2 cellular contexts compared by ENCODE assay signal in the genomic region with DNA sequence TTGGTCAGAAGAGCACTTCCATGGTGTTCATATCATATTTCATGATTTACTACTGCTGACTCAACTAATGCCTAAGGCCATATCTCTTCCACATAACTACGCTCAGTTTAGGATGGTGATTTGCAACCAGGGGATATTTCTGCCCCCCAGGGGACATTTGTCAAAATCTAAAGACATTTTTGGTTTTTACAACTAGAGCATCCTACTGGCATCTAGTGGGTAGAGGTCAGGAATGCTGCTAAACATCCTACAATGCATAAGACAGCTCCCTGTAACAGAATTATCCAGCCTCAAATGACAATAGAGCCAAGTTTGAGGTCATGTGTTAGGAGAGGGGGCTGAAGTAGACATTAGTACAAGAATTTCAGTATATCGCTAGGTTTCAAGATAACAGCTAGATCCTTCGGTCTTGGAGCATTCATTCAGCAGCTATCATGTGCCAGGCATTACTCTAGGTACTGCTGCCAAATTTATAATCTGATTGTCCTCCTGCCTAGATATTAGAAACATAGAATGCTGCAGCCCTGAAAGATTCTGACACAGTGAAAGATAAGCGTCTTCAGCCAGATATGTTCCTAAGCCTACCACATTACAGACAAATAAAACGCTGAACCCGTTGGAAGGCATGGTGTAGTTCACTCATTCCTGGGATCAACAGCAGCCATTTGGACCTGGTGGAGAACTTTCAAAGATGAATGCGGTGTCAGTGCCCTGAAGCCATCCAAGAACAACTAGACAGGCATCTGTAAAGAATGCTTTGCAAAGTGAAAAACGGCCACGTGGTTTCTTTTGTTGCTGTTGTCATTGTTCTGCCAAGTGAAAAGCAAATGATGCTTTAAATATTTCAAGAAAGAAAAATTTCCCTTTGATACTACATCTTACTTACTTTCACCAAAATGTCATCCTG.
TF ChIP-seq lines count a peak whose summit lies in the region.

No MANE protein-coding gene starts in this region.

TF ChIP-seq in GM23338, 12 proteins besides CTCF, POLR2A, EP300 and RAD21 (continued from another document):
- TF ChIP-seq, protein P1, sequence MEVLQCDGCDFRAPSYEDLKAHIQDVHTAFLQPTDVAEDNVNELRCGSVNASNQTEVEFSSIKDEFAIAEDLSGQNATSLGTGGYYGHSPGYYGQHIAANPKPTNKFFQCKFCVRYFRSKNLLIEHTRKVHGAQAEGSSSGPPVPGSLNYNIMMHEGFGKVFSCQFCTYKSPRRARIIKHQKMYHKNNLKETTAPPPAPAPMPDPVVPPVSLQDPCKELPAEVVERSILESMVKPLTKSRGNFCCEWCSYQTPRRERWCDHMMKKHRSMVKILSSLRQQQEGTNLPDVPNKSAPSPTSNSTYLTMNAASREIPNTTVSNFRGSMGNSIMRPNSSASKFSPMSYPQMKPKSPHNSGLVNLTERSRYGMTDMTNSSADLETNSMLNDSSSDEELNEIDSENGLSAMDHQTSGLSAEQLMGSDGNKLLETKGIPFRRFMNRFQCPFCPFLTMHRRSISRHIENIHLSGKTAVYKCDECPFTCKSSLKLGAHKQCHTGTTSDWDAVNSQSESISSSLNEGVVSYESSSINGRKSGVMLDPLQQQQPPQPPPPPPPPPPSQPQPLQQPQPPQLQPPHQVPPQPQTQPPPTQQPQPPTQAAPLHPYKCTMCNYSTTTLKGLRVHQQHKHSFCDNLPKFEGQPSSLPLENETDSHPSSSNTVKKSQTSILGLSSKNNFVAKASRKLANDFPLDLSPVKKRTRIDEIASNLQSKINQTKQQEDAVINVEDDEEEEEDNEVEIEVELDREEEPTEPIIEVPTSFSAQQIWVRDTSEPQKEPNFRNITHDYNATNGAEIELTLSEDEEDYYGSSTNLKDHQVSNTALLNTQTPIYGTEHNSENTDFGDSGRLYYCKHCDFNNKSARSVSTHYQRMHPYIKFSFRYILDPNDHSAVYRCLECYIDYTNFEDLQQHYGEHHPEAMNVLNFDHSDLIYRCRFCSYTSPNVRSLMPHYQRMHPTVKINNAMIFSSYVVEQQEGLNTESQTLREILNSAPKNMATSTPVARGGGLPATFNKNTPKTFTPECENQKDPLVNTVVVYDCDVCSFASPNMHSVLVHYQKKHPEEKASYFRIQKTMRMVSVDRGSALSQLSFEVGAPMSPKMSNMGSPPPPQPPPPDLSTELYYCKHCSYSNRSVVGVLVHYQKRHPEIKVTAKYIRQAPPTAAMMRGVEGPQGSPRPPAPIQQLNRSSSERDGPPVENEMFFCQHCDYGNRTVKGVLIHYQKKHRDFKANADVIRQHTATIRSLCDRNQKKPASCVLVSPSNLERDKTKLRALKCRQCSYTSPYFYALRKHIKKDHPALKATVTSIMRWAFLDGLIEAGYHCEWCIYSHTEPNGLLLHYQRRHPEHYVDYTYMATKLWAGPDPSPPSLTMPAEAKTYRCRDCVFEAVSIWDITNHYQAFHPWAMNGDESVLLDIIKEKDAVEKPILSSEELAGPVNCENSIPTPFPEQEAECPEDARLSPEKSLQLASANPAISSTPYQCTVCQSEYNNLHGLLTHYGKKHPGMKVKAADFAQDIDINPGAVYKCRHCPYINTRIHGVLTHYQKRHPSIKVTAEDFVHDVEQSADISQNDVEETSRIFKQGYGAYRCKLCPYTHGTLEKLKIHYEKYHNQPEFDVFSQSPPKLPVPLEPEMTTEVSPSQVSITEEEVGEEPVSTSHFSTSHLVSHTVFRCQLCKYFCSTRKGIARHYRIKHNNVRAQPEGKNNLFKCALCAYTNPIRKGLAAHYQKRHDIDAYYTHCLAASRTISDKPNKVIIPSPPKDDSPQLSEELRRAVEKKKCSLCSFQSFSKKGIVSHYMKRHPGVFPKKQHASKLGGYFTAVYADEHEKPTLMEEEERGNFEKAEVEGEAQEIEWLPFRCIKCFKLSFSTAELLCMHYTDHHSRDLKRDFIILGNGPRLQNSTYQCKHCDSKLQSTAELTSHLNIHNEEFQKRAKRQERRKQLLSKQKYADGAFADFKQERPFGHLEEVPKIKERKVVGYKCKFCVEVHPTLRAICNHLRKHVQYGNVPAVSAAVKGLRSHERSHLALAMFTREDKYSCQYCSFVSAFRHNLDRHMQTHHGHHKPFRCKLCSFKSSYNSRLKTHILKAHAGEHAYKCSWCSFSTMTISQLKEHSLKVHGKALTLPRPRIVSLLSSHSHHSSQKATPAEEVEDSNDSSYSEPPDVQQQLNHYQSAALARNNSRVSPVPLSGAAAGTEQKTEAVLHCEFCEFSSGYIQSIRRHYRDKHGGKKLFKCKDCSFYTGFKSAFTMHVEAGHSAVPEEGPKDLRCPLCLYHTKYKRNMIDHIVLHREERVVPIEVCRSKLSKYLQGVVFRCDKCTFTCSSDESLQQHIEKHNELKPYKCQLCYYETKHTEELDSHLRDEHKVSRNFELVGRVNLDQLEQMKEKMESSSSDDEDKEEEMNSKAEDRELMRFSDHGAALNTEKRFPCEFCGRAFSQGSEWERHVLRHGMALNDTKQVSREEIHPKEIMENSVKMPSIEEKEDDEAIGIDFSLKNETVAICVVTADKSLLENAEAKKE (CRISPR knock-in tag; IDR thresholded peaks at IDR 0.05): no peak
- no peak for TF ChIP-seq ZNF331 (CRISPR knock-in tag; IDR thresholded peaks at IDR 0.05; ENCODE audit: low read depth)
TF ChIP-seq in GM23338: peak in this region for 0.

TF ChIP-seq in SK-N-SH, 30 proteins besides CTCF, POLR2A, EP300 and RAD21 (continued from another document):
- TF ChIP-seq, protein P2, sequence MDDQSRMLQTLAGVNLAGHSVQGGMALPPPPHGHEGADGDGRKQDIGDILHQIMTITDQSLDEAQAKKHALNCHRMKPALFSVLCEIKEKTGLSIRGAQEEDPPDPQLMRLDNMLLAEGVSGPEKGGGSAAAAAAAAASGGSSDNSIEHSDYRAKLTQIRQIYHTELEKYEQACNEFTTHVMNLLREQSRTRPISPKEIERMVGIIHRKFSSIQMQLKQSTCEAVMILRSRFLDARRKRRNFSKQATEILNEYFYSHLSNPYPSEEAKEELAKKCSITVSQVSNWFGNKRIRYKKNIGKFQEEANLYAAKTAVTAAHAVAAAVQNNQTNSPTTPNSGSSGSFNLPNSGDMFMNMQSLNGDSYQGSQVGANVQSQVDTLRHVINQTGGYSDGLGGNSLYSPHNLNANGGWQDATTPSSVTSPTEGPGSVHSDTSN (IDR thresholded peaks at IDR 0.05): peak; percentile 83
- TF ChIP-seq, protein P3, sequence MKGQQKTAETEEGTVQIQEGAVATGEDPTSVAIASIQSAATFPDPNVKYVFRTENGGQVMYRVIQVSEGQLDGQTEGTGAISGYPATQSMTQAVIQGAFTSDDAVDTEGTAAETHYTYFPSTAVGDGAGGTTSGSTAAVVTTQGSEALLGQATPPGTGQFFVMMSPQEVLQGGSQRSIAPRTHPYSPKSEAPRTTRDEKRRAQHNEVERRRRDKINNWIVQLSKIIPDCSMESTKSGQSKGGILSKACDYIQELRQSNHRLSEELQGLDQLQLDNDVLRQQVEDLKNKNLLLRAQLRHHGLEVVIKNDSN (IDR thresholded peaks at IDR 0.05; ENCODE audit: borderline replicate concordance, low read depth): peak; percentile 37; the same call in 1 of the 2 replicates
